In the genomic region with DNA sequence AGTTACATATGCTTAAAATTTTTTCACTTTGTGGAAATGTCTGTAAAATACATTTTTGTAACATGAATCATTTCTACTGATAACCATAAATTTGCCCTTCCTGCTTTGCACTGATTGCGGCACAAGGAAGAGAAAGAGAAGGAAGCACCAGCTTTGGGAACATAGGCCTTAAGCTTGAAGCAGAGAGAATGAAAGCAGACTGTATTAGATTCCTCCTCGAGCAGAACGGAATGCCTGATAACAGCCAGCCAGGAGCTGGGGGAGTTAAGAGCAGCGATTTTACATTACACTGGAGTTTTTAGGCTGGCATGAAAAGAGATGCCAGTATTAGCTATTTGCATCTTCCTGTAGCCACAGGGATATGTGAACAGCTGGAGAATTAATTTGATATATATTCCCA, we compare ENCODE assay signal across 12 cellular contexts. TPM values are rescaled to one million over a fixed set of nuclear protein-coding genes. Genes with fewer than 3 reads are reported as not detected.
DNase-seq lines count a peak whose midpoint lies in the region; ATAC-seq and TF ChIP-seq lines count a peak whose summit lies in the region.
"Had no signal": no experiment of that assay in that cellular context is flagged by ENCODE, and none has a peak within 500 bp of the region (broad histone marks: within the 10 kb centered on the region; RNA-seq: fewer than 3 reads in every experiment).

No MANE protein-coding gene starts in this region.

- H3K36me3 Mint-ChIP-seq in mesothelial cell of epicardium: no peaks in the 10 kb centered on the region
- H3K36me3 Mint-ChIP-seq: activated naive CD8-positive, alpha-beta T cell had no signal

- H4K20me1 ChIP-seq in fibroblast of lung (ENCODE audit: control insufficient read depth, extremely low read depth, insufficient read depth, low read length): peaks cover 2% of the 10 kb centered on the region
- no peaks in the 10 kb centered on the region for H4K20me1 ChIP-seq in MM.1S (ENCODE audit: insufficient read depth, low read length)

- ATAC-seq in HG03565 (IDR thresholded peaks at IDR 0.05; ENCODE audit: unreplicated experiment) (no peak), aorta (ENCODE audit: low FRiP score) (no peak)

- no peaks in the 10 kb centered on the region for H3K27me3 Mint-ChIP-seq in mesothelial cell of epicardium (ENCODE audit: low read depth)
- H3K27me3 Mint-ChIP-seq: activated naive CD8-positive, alpha-beta T cell had no signal

- H3K36me3 ChIP-seq in fibroblast of lung (ENCODE audit: control insufficient read depth, insufficient read depth, low read length) (peaks cover 2% of the 10 kb centered on the region), aorta (ENCODE audit: control insufficient read depth in 1 of 2, insufficient read depth in 2 of 2, low read length in 1 of 2) (peaks cover 0 to 2% of the 10 kb centered on the region in 2 donors), MM.1S (replicated peaks; ENCODE audit: insufficient read depth, low read length) (no peaks in the 10 kb centered on the region)

- H3K9me3 ChIP-seq in fibroblast of lung (ENCODE audit: control insufficient read depth, insufficient read depth, low read depth, low read length) (no peaks in the 10 kb centered on the region), aorta (ENCODE audit: control insufficient read depth, low read length) (no peaks in the 10 kb centered on the region), MM.1S (replicated peaks; ENCODE audit: insufficient read depth, low read length) (no peaks in the 10 kb centered on the region)

- H3K27me3 ChIP-seq in fibroblast of lung (ENCODE audit: control insufficient read depth, insufficient read depth, low read length): no peaks in the 10 kb centered on the region
- no peaks in the 10 kb centered on the region for H3K27me3 ChIP-seq in aorta (ENCODE audit: control insufficient read depth in 1 of 2, insufficient read depth in 2 of 2, low read length in 1 of 2)
- H3K27me3 ChIP-seq in MM.1S (replicated peaks; ENCODE audit: insufficient read depth, low read length): no peaks in the 10 kb centered on the region

- H3K4me3 ChIP-seq in fibroblast of lung (replicated peaks in 1 of 4; ENCODE audit: control extremely low read depth in 1 of 4, insufficient read depth in 1 of 4, low read depth in 3 of 4, low read length in 4 of 4): peak overlapping the region in 1 of 4 experiments; percentile 23
- no peak overlapping the region for H3K4me3 ChIP-seq in aorta (ENCODE audit: low read length in 2 of 2)
- H3K4me3 ChIP-seq in MM.1S (ENCODE audit: low read length): no peak overlapping the region

- H3K4me1 Mint-ChIP-seq in mesothelial cell of epicardium: peaks cover 51% of the 10 kb centered on the region

- H3K79me2 ChIP-seq in fibroblast of lung (ENCODE audit: control insufficient read depth, insufficient read depth, low read length) (peaks cover 98% of the 10 kb centered on the region), MM.1S (ENCODE audit: low read length) (no peaks in the 10 kb centered on the region)

- peaks cover 25% of the 10 kb centered on the region for H3K4me1 ChIP-seq in fibroblast of lung (ENCODE audit: control insufficient read depth, extremely low read depth, insufficient read depth, low read length)
- peaks cover 11 to 14% of the 10 kb centered on the region in 2 donors for H3K4me1 ChIP-seq in aorta (ENCODE audit: control insufficient read depth in 1 of 2, insufficient read depth in 2 of 2, low read length in 2 of 2)
- no peaks in the 10 kb centered on the region for H3K4me1 ChIP-seq in MM.1S (ENCODE audit: low read length)

- WGBS in aorta, 2 donors: 0 to 6% methylated on average over 4 of the region's 4 CpGs

- no peak overlapping the region for H3K4me3 Mint-ChIP-seq in mesothelial cell of epicardium
- H3K4me3 Mint-ChIP-seq: activated naive CD8-positive, alpha-beta T cell had no signal

- DNase-seq in A172 (ENCODE audit: low spot score) (peak; percentile 68), RPMI7951 (ENCODE audit: low read depth) (peak; percentile 75), fibroblast of lung (ENCODE audit: low read depth in 2 of 2) (peak; percentile 54 to 64), mesothelial cell of epicardium (ENCODE audit: low spot score in 2 of 2, unreplicated experiment in 2 of 2) (no peak), NCI-H2107 (lab: John Stamatoyannopoulos, UW) (no peak), aorta (no peak), MM.1S (no peak)
- DNase-seq: activated CD4-positive, alpha-beta T cell treated with anti-CD3 and anti-CD28 coated beads for 4 hours; NCI-H1930; SHP77 had no signal

- H2AFZ ChIP-seq in fibroblast of lung (ENCODE audit: low read length): no peak overlapping the region
- no peak overlapping the region for H2AFZ ChIP-seq in MM.1S (ENCODE audit: low read length)

- no peaks in the 10 kb centered on the region for H3F3A ChIP-seq in MM.1S (ENCODE audit: insufficient read depth, low read length)

- H3K9me2 ChIP-seq in MM.1S (replicated peaks; ENCODE audit: insufficient read depth, low read length): no peaks in the 10 kb centered on the region

- TF ChIP-seq CTCF in fibroblast of lung (conservative IDR thresholded peaks at IDR 0.05 in 1 of 2, IDR thresholded peaks at IDR 0.05 in 1 of 2; ENCODE audit: low read depth in 1 of 2, low read length in 2 of 2): no peak
- TF ChIP-seq CTCF in mesothelial cell of epicardium (IDR thresholded peaks at IDR 0.05; ENCODE audit: unreplicated experiment): no peak
- no peak for TF ChIP-seq CTCF in MM.1S (IDR thresholded peaks at IDR 0.05; ENCODE audit: low read length)

- H3K27ac ChIP-seq in fibroblast of lung (ENCODE audit: insufficient read depth, low read length) (peak overlapping the region; percentile 20), aorta (ENCODE audit: low read depth in 1 of 2, low read length in 2 of 2) (peak overlapping the region in 1 of 2 donors; percentile 6), MM.1S (ENCODE audit: low read length) (no peak overlapping the region)

- H3K27ac Mint-ChIP-seq in mesothelial cell of epicardium: peak overlapping the region; percentile 81
- H3K27ac Mint-ChIP-seq: activated naive CD8-positive, alpha-beta T cell had no signal

- no peak overlapping the region for H3K9ac ChIP-seq in fibroblast of lung (ENCODE audit: insufficient read depth, low read length)
- H3K9ac ChIP-seq in MM.1S (ENCODE audit: low read length): no peak overlapping the region

- peak overlapping the region; percentile 48 for H3K4me2 ChIP-seq in fibroblast of lung (ENCODE audit: extremely low read depth, insufficient read depth, low read length)
- H3K4me2 ChIP-seq in MM.1S (ENCODE audit: low read depth, low read length): no peak overlapping the region

- intact Hi-C loops in aorta (cut with DNase I): no loop called here

- H3K9me3 Mint-ChIP-seq in mesothelial cell of epicardium: no peaks in the 10 kb centered on the region

RNA-seq across cellular contexts. Expression of a gene that starts 33.5 kb away (rescaled TPM):
- total RNA-seq in A172 (2014; rRNA removed; shearing (Covaris generic)): 395 and 406 TPM in 2 replicates
- total RNA-seq in RPMI7951 (2014; rRNA removed; shearing (Covaris generic)): 35.1 and 44.2 TPM in 2 replicates
- total RNA-seq in fibroblast of lung: 135 and 364 TPM in 2 replicates
- polyA plus RNA-seq in fibroblast of lung: 231 and 661 TPM in 2 replicates
- 157 and 490 TPM in 2 replicates for polyA plus RNA-seq in fibroblast of lung (2012)
- 1,375 and 3,102 TPM in 2 replicates for polyA minus RNA-seq in fibroblast of lung (ENCODE audit: low replicate concordance)
- 58.3 to 69.7 TPM (median 61.8 TPM) in 3 replicates for total RNA-seq in mesothelial cell of epicardium
- 100 to 1,000 TPM; 228 to 727 TPM for total RNA-seq in aorta
- 10 to 100 TPM; 47.3 to 66.2 TPM for polyA plus RNA-seq in aorta

Comparison
In these comparisons a context has a peak if more than half of its experiments do, and no peak if none do; other contexts are left out.
1. DNase-seq: peak in A172 (single experiment), RPMI7951 (single experiment) and fibroblast of lung (2 of 2); none in mesothelial cell of epicardium (0 of 2), NCI-H2107 (single experiment), aorta (0 of 2) and MM.1S (single experiment).